Comparison of ENCODE assay signal across 15 cellular contexts in genomic region chr12:63090716-63091115, GRCh38.
A peak's percentile ranks its signal among the peaks of the same experiment; 100 is the strongest.
DNase-seq lines count a peak whose midpoint lies in the region; ATAC-seq and TF ChIP-seq lines count a peak whose summit lies in the region.
"Had no signal": no experiment of that assay in that cellular context is flagged by ENCODE, and none has a peak within 500 bp of the region (broad histone marks: within the 10 kb centered on the region; RNA-seq: fewer than 3 reads in every experiment).

No MANE protein-coding gene starts in this region.

- DNase-seq in Ammon's horn (ENCODE audit: low spot score), result peak; percentile 66
- DNase-seq in dorsolateral prefrontal cortex, result peak in 7 of 10 donors; percentile 14 to 72 (median 59)
- DNase-seq in neural crest cell (ENCODE audit: low read depth, low spot score), result no peak
- no peak for DNase-seq in aorta
- no peak for DNase-seq in SJCRH30
- no peak for DNase-seq in effector memory CD4-positive, alpha-beta T cell
- DNase-seq in spleen, result no peak
- DNase-seq: Calu3; CD8-positive, alpha-beta T cell; DMS79 treated with DMSO at 0.1 percent for 48 hours; GF-D8; H9 had no signal

- no peak for TF ChIP-seq POLR2A in spleen (IDR thresholded peaks at IDR 0.05)

- ATAC-seq in aorta (ENCODE audit: low FRiP score), result peak; percentile 23
- ATAC-seq: CD8-positive, alpha-beta T cell had no signal

- H3K4me3 ChIP-seq in dorsolateral prefrontal cortex (no peak overlapping the region), aorta (ENCODE audit: low read length in 2 of 2) (no peak overlapping the region), SJCRH30 (no peak overlapping the region), spleen (no peak overlapping the region)
- no peak overlapping the region for H3K4me3 ChIP-seq in effector memory CD4-positive, alpha-beta T cell (ENCODE audit: insufficient read depth, low read depth, low read length, poor library complexity, severe bottlenecking)
- H3K4me3 ChIP-seq: BLaER1 treated with 17β-estradiol and CSF1 and Interleukin-3, amounts not matched to agents 10 nM and 100 nM had no signal

- H3K27ac Mint-ChIP-seq in neural crest cell (ENCODE audit: unreplicated experiment), result peak overlapping the region; percentile 2
- H3K27ac Mint-ChIP-seq: B cell; CD8-positive, alpha-beta T cell had no signal

- H3K4me1 ChIP-seq in aorta (ENCODE audit: control insufficient read depth in 1 of 2, insufficient read depth in 2 of 2, low read length in 2 of 2) (no peaks in the 10 kb centered on the region), SJCRH30 (no peaks in the 10 kb centered on the region), spleen (no peaks in the 10 kb centered on the region)
- H3K4me1 ChIP-seq in effector memory CD4-positive, alpha-beta T cell (ENCODE audit: control insufficient read depth, insufficient read depth, low read length, poor library complexity, severe bottlenecking), result no peaks in the 10 kb centered on the region
- H3K4me1 ChIP-seq: BLaER1 treated with 17β-estradiol and CSF1 and Interleukin-3, amounts not matched to agents 10 nM and 100 nM had no signal

- H3K27ac ChIP-seq in dorsolateral prefrontal cortex (no peak overlapping the region), aorta (ENCODE audit: low read depth in 1 of 2, low read length in 2 of 2) (no peak overlapping the region), SJCRH30 (no peak overlapping the region), spleen (no peak overlapping the region)
- H3K27ac ChIP-seq in effector memory CD4-positive, alpha-beta T cell (ENCODE audit: insufficient read depth, low read length, poor library complexity, severe bottlenecking), result no peak overlapping the region
- H3K27ac ChIP-seq: 22Rv1; BLaER1 treated with 17β-estradiol and CSF1 and Interleukin-3, amounts not matched to agents 10 nM and 100 nM had no signal

- no peaks in the 10 kb centered on the region for H3K9me3 ChIP-seq in aorta (ENCODE audit: control insufficient read depth, low read length)
- no peaks in the 10 kb centered on the region for H3K9me3 ChIP-seq in SJCRH30 (replicated peaks)
- no peaks in the 10 kb centered on the region for H3K9me3 ChIP-seq in effector memory CD4-positive, alpha-beta T cell (ENCODE audit: control insufficient read depth, low read length)
- no peaks in the 10 kb centered on the region for H3K9me3 ChIP-seq in spleen
- H3K9me3 ChIP-seq: BLaER1 treated with 17β-estradiol and CSF1 and Interleukin-3, amounts not matched to agents 10 nM and 100 nM had no signal

- H3K4me3 Mint-ChIP-seq in neural crest cell, result no peak overlapping the region
- H3K4me3 Mint-ChIP-seq: B cell; CD8-positive, alpha-beta T cell; H9 had no signal

- no peak for TF ChIP-seq CTCF in dorsolateral prefrontal cortex (IDR thresholded peaks at IDR 0.05 in 54 of 56, conservative IDR thresholded peaks at IDR 0.05 in 2 of 56; ENCODE audit: low read depth in 1 of 56, partially characterized antibody in 56 of 56)
- TF ChIP-seq CTCF in neural crest cell (conservative IDR thresholded peaks at IDR 0.05), result no peak
- no peak for TF ChIP-seq CTCF in spleen (IDR thresholded peaks at IDR 0.05 in 8 of 11, conservative IDR thresholded peaks at IDR 0.05 in 3 of 11)

- H3K9me3 Mint-ChIP-seq in neural crest cell, result no peaks in the 10 kb centered on the region
- H3K9me3 Mint-ChIP-seq: CD8-positive, alpha-beta T cell; H9 had no signal

- WGBS in aorta, 2 donors, result 63 to 76% methylated on average over 6 of the region's 6 CpGs
- WGBS in spleen, 5 donors, result 63 to 89% (median 80%) methylated on average over 6 of the region's 6 CpGs

- intact Hi-C loops in dorsolateral prefrontal cortex (cut with DNase I), result no loop called here
- intact Hi-C loops in aorta (cut with DNase I), result no loop called here
- intact Hi-C loops in spleen (cut with DNase I; ENCODE audit: low total_unique reads), result no loop called here

- H3K27me3 Mint-ChIP-seq in neural crest cell (ENCODE audit: low read depth), result peaks cover 4% of the 10 kb centered on the region

- H3K36me3 ChIP-seq in aorta (ENCODE audit: control insufficient read depth in 1 of 2, insufficient read depth in 2 of 2, low read length in 1 of 2) (no peaks in the 10 kb centered on the region), SJCRH30 (no peaks in the 10 kb centered on the region), spleen (no peaks in the 10 kb centered on the region)
- no peaks in the 10 kb centered on the region for H3K36me3 ChIP-seq in effector memory CD4-positive, alpha-beta T cell (ENCODE audit: control insufficient read depth, insufficient read depth, low read length)
- H3K36me3 ChIP-seq: BLaER1 treated with 17β-estradiol and CSF1 and Interleukin-3, amounts not matched to agents 10 nM and 100 nM had no signal

- no peaks in the 10 kb centered on the region for H3K4me1 Mint-ChIP-seq in neural crest cell
- H3K4me1 Mint-ChIP-seq: B cell had no signal

- peaks cover 0 to 3% (median 0%) of the 10 kb centered on the region in 45 donors for H3K27me3 ChIP-seq in dorsolateral prefrontal cortex
- no peaks in the 10 kb centered on the region for H3K27me3 ChIP-seq in aorta (ENCODE audit: control insufficient read depth in 1 of 2, insufficient read depth in 2 of 2, low read length in 1 of 2)
- no peaks in the 10 kb centered on the region for H3K27me3 ChIP-seq in SJCRH30
- H3K27me3 ChIP-seq in effector memory CD4-positive, alpha-beta T cell (replicated peaks; ENCODE audit: control insufficient read depth, insufficient read depth, low read length, poor library complexity, severe bottlenecking), result no peaks in the 10 kb centered on the region
- no peaks in the 10 kb centered on the region for H3K27me3 ChIP-seq in spleen (replicated peaks in 1 of 7)
- H3K27me3 ChIP-seq: BLaER1 treated with 17β-estradiol and CSF1 and Interleukin-3, amounts not matched to agents 10 nM and 100 nM had no signal

- no peaks in the 10 kb centered on the region for H3K36me3 Mint-ChIP-seq in neural crest cell (ENCODE audit: low read depth)
- H3K36me3 Mint-ChIP-seq: CD8-positive, alpha-beta T cell had no signal

Comparison
In these comparisons a context has a peak if more than half of its experiments do, and no peak if none do; other contexts are left out.
1. DNase-seq: peak in Ammon's horn (single experiment) and dorsolateral prefrontal cortex (7 of 10); none in neural crest cell (single experiment), aorta (0 of 2), SJCRH30 (0 of 2), effector memory CD4-positive, alpha-beta T cell (0 of 3) and spleen (single experiment).